Comparison of ENCODE assay signal across 1 cellular context in genomic region chr1:222240536-222241181, GRCh38.
A peak's percentile ranks its signal among the peaks of the same experiment; 100 is the strongest.
TF ChIP-seq lines count a peak whose summit lies in the region.

No MANE protein-coding gene starts in this region.

TF ChIP-seq in K562, 482 proteins besides CTCF, POLR2A, EP300 and RAD21 (continued from another document):
- TF ChIP-seq ZNF407 (IDR thresholded peaks at IDR 0.05; ENCODE audit: low read depth) (no peak), TEAD1 (CRISPR knock-in tag; IDR thresholded peaks at IDR 0.05) (no peak), NCOR1 (IDR thresholded peaks at IDR 0.05) (peak; percentile 52), TRIM25 (IDR thresholded peaks at IDR 0.05; ENCODE audit: borderline replicate concordance) (no peak), KHSRP (IDR thresholded peaks at IDR 0.05) (no peak), TAF15 (IDR thresholded peaks at IDR 0.05; ENCODE audit: low read depth, low read length) (no peak), GTF2A2 (tag; IDR thresholded peaks at IDR 0.05) (no peak), FOXK2 (conservative IDR thresholded peaks at IDR 0.05 in 1 of 2, IDR thresholded peaks at IDR 0.05 in 1 of 2; ENCODE audit: low read depth in 2 of 2) (peak in 1 of 2 experiments; percentile 36; a peak in 1 of 4 replicates), HES1 (IDR thresholded peaks at IDR 0.05; ENCODE audit: low read depth) (no peak), THRA (IDR thresholded peaks at IDR 0.05) (no peak), E2F4 (CRISPR knock-in tag; IDR thresholded peaks at IDR 0.05; ENCODE audit: low read depth) (no peak), ZNF143 (CRISPR knock-in tag; IDR thresholded peaks at IDR 0.05) (no peak), NRF1 (conservative IDR thresholded peaks at IDR 0.05 in 1 of 2, IDR thresholded peaks at IDR 0.05 in 1 of 2) (no peak), KLF13 (tag; IDR thresholded peaks at IDR 0.05; ENCODE audit: borderline replicate concordance, low read depth) (no peak), E2F3 (CRISPR knock-in tag; IDR thresholded peaks at IDR 0.05) (no peak), TAF9B (IDR thresholded peaks at IDR 0.05; ENCODE audit: partially characterized antibody) (peak; percentile 69), CBFA2T2 (conservative IDR thresholded peaks at IDR 0.05) (peak; percentile 79), MXD1 (CRISPR knock-in tag; IDR thresholded peaks at IDR 0.05; ENCODE audit: borderline replicate concordance, poor library complexity, severe bottlenecking) (no peak), ZNF316 (IDR thresholded peaks at IDR 0.05) (peak; percentile 95), SRSF3 (IDR thresholded peaks at IDR 0.05; ENCODE audit: insufficient read depth, low read length) (no peak), HMBOX1 (IDR thresholded peaks at IDR 0.05) (peak; percentile 41; the same call in 1 of the 2 replicates), NFXL1 (CRISPR knock-in tag; IDR thresholded peaks at IDR 0.05) (no peak), U2AF2 (optimal IDR thresholded peaks at IDR 0.05; ENCODE audit: low read depth, low read length) (no peak), BDP1 (IDR thresholded peaks at IDR 0.05; ENCODE audit: insufficient read depth, insufficient read length) (no peak), SRF (CRISPR knock-in tag; IDR thresholded peaks at IDR 0.05) (no peak), PRMT5 (CRISPR knock-in tag; IDR thresholded peaks at IDR 0.05) (no peak), RBFOX2 (IDR thresholded peaks at IDR 0.05; ENCODE audit: low read depth, low read length) (no peak), PHTF2 (CRISPR knock-in tag; IDR thresholded peaks at IDR 0.05) (no peak), CBFA2T3 (IDR thresholded peaks at IDR 0.05) (peak; percentile 86)
